22 cellular contexts compared by ENCODE assay signal in genomic region chr9:107994638-107995037, GRCh38.
"Had no signal": no experiment of that assay in that cellular context is flagged by ENCODE, and none has a peak within 500 bp of the region (broad histone marks: within the 10 kb centered on the region; RNA-seq: fewer than 3 reads in every experiment).

No MANE protein-coding gene starts in this region.

- H3K9me3 Mint-ChIP-seq: activated CD4-positive, alpha-beta memory T cell treated with anti-CD3 and anti-CD28 coated beads for 36 hours; brain; memory B cell; WTC11 had no signal

- DNase-seq: activated CD4-positive, alpha-beta memory T cell treated with anti-CD3 and anti-CD28 coated beads for 36 hours; activated naive CD4-positive, alpha-beta T cell treated with Interleukin-2 at 50 U/mL for 16 hours; activated naive CD8-positive, alpha-beta T cell treated with anti-CD3 and anti-CD28 coated beads for 36 hours; activated T-cell treated with anti-CD3 and anti-CD28 coated beads, Interleukin-2, amount 50 U/mL, for 48 hours; amniotic stem cell; caudate nucleus; dermis blood vessel endothelial cell; effector memory CD4-positive, alpha-beta T cell; heart right ventricle; islet precursor cell; left cardiac atrium; ovary; right cardiac atrium; stimulated activated CD4-positive, alpha-beta T cell treated with anti-CD3 and anti-CD28 coated beads, Interleukin-12 subunit alpha, Interleukin-12 subunit beta, amount 100 ng/mL, for 4 hours; stimulated activated CD4-positive, alpha-beta T cell treated with anti-CD3 and anti-CD28 coated beads, Interleukin-4, amount 100 ng/mL, for 4 hours; stimulated activated naive CD8-positive, alpha-beta T cell treated with anti-CD3 and anti-CD28 coated beads, Interleukin-15, amount 100 ng/mL, for 72 hours; T-helper 9 cell; tibial artery had no signal

- ATAC-seq: heart right ventricle; left cardiac atrium; natural killer cell treated with Interleukin-12 subunit alpha and Interleukin-12 subunit beta and Interleukin-15 and Interleukin-18, amount 100 ng/mL, for 72 hours; right cardiac atrium; stimulated activated naive CD8-positive, alpha-beta T cell treated with anti-CD3 and anti-CD28 coated beads, Interleukin-15, amount 100 ng/mL, for 72 hours; WTC11 had no signal

- H3K27me3 Mint-ChIP-seq: activated CD4-positive, alpha-beta memory T cell treated with anti-CD3 and anti-CD28 coated beads for 36 hours; activated naive CD8-positive, alpha-beta T cell treated with anti-CD3 and anti-CD28 coated beads for 36 hours; brain; memory B cell; natural killer cell treated with Interleukin-12 subunit alpha and Interleukin-12 subunit beta and Interleukin-15 and Interleukin-18, amount 100 ng/mL, for 72 hours; stimulated activated naive CD8-positive, alpha-beta T cell treated with anti-CD3 and anti-CD28 coated beads, Interleukin-15, amount 100 ng/mL, for 72 hours had no signal

- H3K36me3 ChIP-seq: heart right ventricle, ovary, tibial artery had no signal

- H3K4me1 Mint-ChIP-seq: activated naive CD8-positive, alpha-beta T cell treated with anti-CD3 and anti-CD28 coated beads for 36 hours; brain; stimulated activated naive CD8-positive, alpha-beta T cell treated with anti-CD3 and anti-CD28 coated beads, Interleukin-15, amount 100 ng/mL, for 72 hours had no signal

- H3K4me1 ChIP-seq: tibial artery had no signal

- H3K4me3 ChIP-seq: heart right ventricle, ovary, tibial artery had no signal

- H3K9me3 ChIP-seq: heart right ventricle, ovary, tibial artery had no signal

- H3K4me3 Mint-ChIP-seq: activated CD4-positive, alpha-beta memory T cell treated with anti-CD3 and anti-CD28 coated beads for 36 hours; activated naive CD8-positive, alpha-beta T cell treated with anti-CD3 and anti-CD28 coated beads for 36 hours; brain; memory B cell; natural killer cell treated with Interleukin-12 subunit alpha and Interleukin-12 subunit beta and Interleukin-15 and Interleukin-18, amount 100 ng/mL, for 72 hours; stimulated activated naive CD8-positive, alpha-beta T cell treated with anti-CD3 and anti-CD28 coated beads, Interleukin-15, amount 100 ng/mL, for 72 hours; WTC11 had no signal

- H3K27me3 ChIP-seq: ovary, tibial artery had no signal

- H3K36me3 Mint-ChIP-seq: activated CD4-positive, alpha-beta memory T cell treated with anti-CD3 and anti-CD28 coated beads for 36 hours; activated naive CD8-positive, alpha-beta T cell treated with anti-CD3 and anti-CD28 coated beads for 36 hours; brain; memory B cell; natural killer cell treated with Interleukin-12 subunit alpha and Interleukin-12 subunit beta and Interleukin-15 and Interleukin-18, amount 100 ng/mL, for 72 hours; WTC11 had no signal

- H3K27ac ChIP-seq: ovary, tibial artery had no signal

- H3K27ac Mint-ChIP-seq: activated CD4-positive, alpha-beta memory T cell treated with anti-CD3 and anti-CD28 coated beads for 36 hours; activated naive CD8-positive, alpha-beta T cell treated with anti-CD3 and anti-CD28 coated beads for 36 hours; brain; memory B cell; natural killer cell treated with Interleukin-12 subunit alpha and Interleukin-12 subunit beta and Interleukin-15 and Interleukin-18, amount 100 ng/mL, for 72 hours; stimulated activated naive CD8-positive, alpha-beta T cell treated with anti-CD3 and anti-CD28 coated beads, Interleukin-15, amount 100 ng/mL, for 72 hours; WTC11 had no signal
